ENCODE assay signal across 1 cellular context in the genomic region with DNA sequence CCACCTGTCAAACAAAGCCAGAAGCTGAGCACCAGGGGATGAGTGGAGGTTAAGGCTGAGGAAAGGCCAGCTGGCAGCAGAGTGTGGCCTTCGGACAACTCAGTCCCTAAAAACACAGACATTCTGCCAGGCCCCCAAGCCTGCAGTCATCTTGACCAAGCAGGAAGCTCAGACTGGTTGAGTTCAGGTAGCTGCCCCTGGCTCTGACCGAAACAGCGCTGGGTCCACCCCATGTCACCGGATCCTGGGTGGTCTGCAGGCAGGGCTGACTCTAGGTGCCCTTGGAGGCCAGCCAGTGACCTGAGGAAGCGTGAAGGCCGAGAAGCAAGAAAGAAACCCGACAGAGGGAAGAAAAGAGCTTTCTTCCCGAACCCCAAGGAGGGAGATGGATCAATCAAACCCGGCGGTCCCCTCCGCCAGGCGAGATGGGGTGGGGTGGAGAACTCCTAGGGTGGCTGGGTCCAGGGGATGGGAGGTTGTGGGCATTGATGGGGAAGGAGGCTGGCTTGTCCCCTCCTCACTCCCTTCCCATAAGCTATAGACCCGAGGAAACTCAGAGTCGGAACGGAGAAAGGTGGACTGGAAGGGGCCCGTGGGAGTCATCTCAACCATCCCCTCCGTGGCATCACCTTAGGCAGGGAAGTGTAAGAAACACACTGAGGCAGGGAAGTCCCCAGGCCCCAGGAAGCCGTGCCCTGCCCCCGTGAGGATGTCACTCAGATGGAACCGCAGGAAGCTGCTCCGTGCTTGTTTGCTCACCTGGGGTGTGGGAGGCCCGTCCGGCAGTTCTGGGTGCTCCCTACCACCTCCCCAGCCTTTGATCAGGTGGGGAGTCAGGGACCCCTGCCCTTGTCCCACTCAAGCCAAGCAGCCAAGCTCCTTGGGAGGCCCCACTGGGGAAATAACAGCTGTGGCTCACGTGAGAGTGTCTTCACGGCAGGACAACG.
A peak's percentile ranks its signal among the peaks of the same experiment; 100 is the strongest.
TF ChIP-seq lines count a peak whose summit lies in the region.

No MANE protein-coding gene starts in this region.

TF ChIP-seq in GM12878, 131 proteins besides CTCF, POLR2A, EP300 and RAD21 (continued from another document):
- TF ChIP-seq, protein P1, sequence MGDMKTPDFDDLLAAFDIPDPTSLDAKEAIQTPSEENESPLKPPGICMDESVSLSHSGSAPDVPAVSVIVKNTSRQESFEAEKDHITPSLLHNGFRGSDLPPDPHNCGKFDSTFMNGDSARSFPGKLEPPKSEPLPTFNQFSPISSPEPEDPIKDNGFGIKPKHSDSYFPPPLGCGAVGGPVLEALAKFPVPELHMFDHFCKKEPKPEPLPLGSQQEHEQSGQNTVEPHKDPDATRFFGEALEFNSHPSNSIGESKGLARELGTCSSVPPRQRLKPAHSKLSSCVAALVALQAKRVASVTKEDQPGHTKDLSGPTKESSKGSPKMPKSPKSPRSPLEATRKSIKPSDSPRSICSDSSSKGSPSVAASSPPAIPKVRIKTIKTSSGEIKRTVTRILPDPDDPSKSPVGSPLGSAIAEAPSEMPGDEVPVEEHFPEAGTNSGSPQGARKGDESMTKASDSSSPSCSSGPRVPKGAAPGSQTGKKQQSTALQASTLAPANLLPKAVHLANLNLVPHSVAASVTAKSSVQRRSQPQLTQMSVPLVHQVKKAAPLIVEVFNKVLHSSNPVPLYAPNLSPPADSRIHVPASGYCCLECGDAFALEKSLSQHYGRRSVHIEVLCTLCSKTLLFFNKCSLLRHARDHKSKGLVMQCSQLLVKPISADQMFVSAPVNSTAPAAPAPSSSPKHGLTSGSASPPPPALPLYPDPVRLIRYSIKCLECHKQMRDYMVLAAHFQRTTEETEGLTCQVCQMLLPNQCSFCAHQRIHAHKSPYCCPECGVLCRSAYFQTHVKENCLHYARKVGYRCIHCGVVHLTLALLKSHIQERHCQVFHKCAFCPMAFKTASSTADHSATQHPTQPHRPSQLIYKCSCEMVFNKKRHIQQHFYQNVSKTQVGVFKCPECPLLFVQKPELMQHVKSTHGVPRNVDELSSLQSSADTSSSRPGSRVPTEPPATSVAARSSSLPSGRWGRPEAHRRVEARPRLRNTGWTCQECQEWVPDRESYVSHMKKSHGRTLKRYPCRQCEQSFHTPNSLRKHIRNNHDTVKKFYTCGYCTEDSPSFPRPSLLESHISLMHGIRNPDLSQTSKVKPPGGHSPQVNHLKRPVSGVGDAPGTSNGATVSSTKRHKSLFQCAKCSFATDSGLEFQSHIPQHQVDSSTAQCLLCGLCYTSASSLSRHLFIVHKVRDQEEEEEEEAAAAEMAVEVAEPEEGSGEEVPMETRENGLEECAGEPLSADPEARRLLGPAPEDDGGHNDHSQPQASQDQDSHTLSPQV (IDR thresholded peaks at IDR 0.05) = no peak
- no peak for TF ChIP-seq CHD1 (IDR thresholded peaks at IDR 0.05; ENCODE audit: low read depth, low read length)
- TF ChIP-seq JUND (IDR thresholded peaks at IDR 0.05; ENCODE audit: low read depth, low read length) = no peak
- TF ChIP-seq TCF3 (IDR thresholded peaks at IDR 0.05; ENCODE audit: borderline replicate concordance, insufficient read depth, low read depth, low read length) = peak; percentile 78
- TF ChIP-seq DPF2 (IDR thresholded peaks at IDR 0.05) = peak; percentile 47; the same call in 1 of the 2 replicates
- TF ChIP-seq MEF2B (IDR thresholded peaks at IDR 0.05; ENCODE audit: partially characterized antibody, poor library complexity, severe bottlenecking) = peak; percentile 41
- peak; percentile 40; the same call in 1 of the 2 replicates for TF ChIP-seq NR2F1 (conservative IDR thresholded peaks at IDR 0.05)
- peak; percentile 80 for TF ChIP-seq RUNX3 (IDR thresholded peaks at IDR 0.05; ENCODE audit: low read length)
- peak; percentile 64 for TF ChIP-seq MTA2 (IDR thresholded peaks at IDR 0.05; ENCODE audit: low read depth)
- no peak for TF ChIP-seq ZNF217 (IDR thresholded peaks at IDR 0.05)
